Comparison of ENCODE assay signal across 25 cellular contexts in genomic region chr2:215618145-215618544, GRCh38.
DNase-seq lines count a peak whose midpoint lies in the region; ATAC-seq and TF ChIP-seq lines count a peak whose summit lies in the region.
"Had no signal": no experiment of that assay in that cellular context is flagged by ENCODE, and none has a peak within 500 bp of the region (broad histone marks: within the 10 kb centered on the region; RNA-seq: fewer than 3 reads in every experiment).

No MANE protein-coding gene starts in this region.

- peaks cover 57% of the 10 kb centered on the region for H3K4me1 ChIP-seq in Caco-2
- peaks cover 14% of the 10 kb centered on the region for H3K4me1 ChIP-seq in RWPE2 (ENCODE audit: insufficient read depth, poor library complexity, severe bottlenecking)
- H3K4me1 ChIP-seq in endodermal cell (ENCODE audit: control insufficient read depth, insufficient read depth, low read length), result peaks cover 17% of the 10 kb centered on the region
- no peaks in the 10 kb centered on the region for H3K4me1 ChIP-seq in psoas muscle

- BruUV-seq in Caco-2 (replicated peaks; lab: Mats Ljungman, UMichigan) (no TSS peak), Calu3 (replicated peaks; lab: Mats Ljungman, UMichigan) (no TSS peak)

- H3K4me3 ChIP-seq in Caco-2 (ENCODE audit: low read depth, low read length), result no peak overlapping the region
- H3K4me3 ChIP-seq in RWPE2 (ENCODE audit: severe bottlenecking), result no peak overlapping the region
- H3K4me3 ChIP-seq in endodermal cell (ENCODE audit: low read length), result peak overlapping the region; percentile 63
- no peak overlapping the region for H3K4me3 ChIP-seq in psoas muscle
- H3K4me3 ChIP-seq: GM23248 had no signal

- H3K27ac ChIP-seq in RWPE2 (ENCODE audit: poor library complexity, severe bottlenecking) (peak overlapping the region; percentile 31), endodermal cell (ENCODE audit: low read depth, low read length) (no peak overlapping the region), psoas muscle (no peak overlapping the region)
- H3K27ac ChIP-seq: GM23248, KMS-11, RWPE1 had no signal

- H3K36me3 ChIP-seq in Caco-2 (ENCODE audit: control insufficient read depth, insufficient read depth, low read length) (no peaks in the 10 kb centered on the region; the same call in 1 of the 2 replicates), RWPE2 (ENCODE audit: low read depth) (no peaks in the 10 kb centered on the region), endodermal cell (ENCODE audit: control insufficient read depth, insufficient read depth, low read length) (peaks cover 8% of the 10 kb centered on the region), psoas muscle (ENCODE audit: insufficient read depth in 1 of 2, low read depth in 1 of 2) (no peaks in the 10 kb centered on the region)

- WGBS in endodermal cell (ENCODE audit: insufficient coverage in 1 of 2, insufficient read length in 1 of 2), 2 experiments, result 84% methylated on average over 1 of the region's 1 CpG; no CpG with 5 or more reads in 1 of the 2 experiments
- 95 to 100% (median 97%) methylated on average over 1 of the region's 1 CpG for WGBS in psoas muscle, 3 donors

- DNase-seq in Caco-2 (no peak), RWPE2 (ENCODE audit: low spot score) (no peak), endodermal cell (no peak), osteocyte (ENCODE audit: extremely low spot score, unreplicated experiment) (no peak), psoas muscle (no peak), Calu3 (no peak), HuH-7.5 (ENCODE audit: low spot score) (no peak)
- DNase-seq: C1 segment of cervical spinal cord; CD8-positive, alpha-beta T cell; DMS79 treated with DMSO at 0.1 percent for 48 hours; GF-D8; GM23248; H9; MM.1S; NCI-H1417; NCI-H1694; NCI-H2029 treated with DMSO at 0.1 percent for 48 hours; NCI-H226; NCI-H510A; NCI-H69; SHP77 treated with DMSO at 0.1 percent for 48 hours had no signal

- H3K9me3 ChIP-seq in Caco-2 (peaks cover 12% of the 10 kb centered on the region), RWPE2 (ENCODE audit: severe bottlenecking) (no peaks in the 10 kb centered on the region), endodermal cell (ENCODE audit: control insufficient read depth, low read length) (peaks cover 37% of the 10 kb centered on the region), psoas muscle (no peaks in the 10 kb centered on the region)

- no peak for TF ChIP-seq CTCF in Caco-2 (IDR thresholded peaks at IDR 0.05; ENCODE audit: insufficient read depth in 1 of 2, low read depth in 1 of 2, low read length in 1 of 2, severe bottlenecking in 1 of 2, unreplicated experiment in 1 of 2)
- TF ChIP-seq CTCF in RWPE2 (IDR thresholded peaks at IDR 0.05; ENCODE audit: poor library complexity, severe bottlenecking), result no peak
- TF ChIP-seq CTCF in endodermal cell (conservative IDR thresholded peaks at IDR 0.05), result no peak
- no peak for TF ChIP-seq CTCF in osteocyte (IDR thresholded peaks at IDR 0.05)
- TF ChIP-seq CTCF in psoas muscle (IDR thresholded peaks at IDR 0.05), result no peak
- TF ChIP-seq CTCF in Calu3 (IDR thresholded peaks at IDR 0.05; ENCODE audit: unreplicated experiment), result no peak

- POLR2A ChIA-PET in Caco-2 (lab: Charles Lee), result no interaction called here

- CTCF ChIA-PET in Caco-2 (lab: Charles Lee) (no interaction called here), Calu3 (lab: Charles Lee) (no interaction called here)

- H3K27me3 ChIP-seq in Caco-2 (replicated peaks; ENCODE audit: control insufficient read depth, insufficient read depth, low read length) (no peaks in the 10 kb centered on the region), RWPE2 (ENCODE audit: insufficient read depth, poor library complexity, severe bottlenecking) (no peaks in the 10 kb centered on the region), endodermal cell (ENCODE audit: control insufficient read depth, insufficient read depth, low read length, poor library complexity, severe bottlenecking) (no peaks in the 10 kb centered on the region), psoas muscle (ENCODE audit: insufficient read depth in 3 of 3, low read length in 2 of 3) (no peaks in the 10 kb centered on the region)

- H3K27ac Mint-ChIP-seq in Caco-2 (ENCODE audit: unreplicated experiment), result peak overlapping the region; percentile 95
- H3K27ac Mint-ChIP-seq in endodermal cell, result no peak overlapping the region
- H3K27ac Mint-ChIP-seq in osteocyte (ENCODE audit: unreplicated experiment), result peak overlapping the region; percentile 82
- H3K27ac Mint-ChIP-seq in Calu3 (ENCODE audit: unreplicated experiment), result no peak overlapping the region
- H3K27ac Mint-ChIP-seq: CD8-positive, alpha-beta T cell; H9 had no signal

- ATAC-seq in RWPE2 (ENCODE audit: low read depth) (no peak), psoas muscle (no peak), GM18909 (IDR thresholded peaks at IDR 0.05; ENCODE audit: poor library complexity, unreplicated experiment) (no peak)
- ATAC-seq: CD8-positive, alpha-beta T cell; Panc1 had no signal

- H3K4me3 Mint-ChIP-seq in Caco-2 (ENCODE audit: unreplicated experiment), result peak overlapping the region; percentile 22
- no peak overlapping the region for H3K4me3 Mint-ChIP-seq in endodermal cell
- no peak overlapping the region for H3K4me3 Mint-ChIP-seq in osteocyte (ENCODE audit: unreplicated experiment)
- no peak overlapping the region for H3K4me3 Mint-ChIP-seq in Calu3 (ENCODE audit: low read depth, unreplicated experiment)
- H3K4me3 Mint-ChIP-seq: CD8-positive, alpha-beta T cell; H9 had no signal

- H3K36me3 Mint-ChIP-seq in Caco-2 (ENCODE audit: insufficient read depth, unreplicated experiment) (peaks cover 27% of the 10 kb centered on the region), endodermal cell (ENCODE audit: low read depth) (peaks cover 14% of the 10 kb centered on the region), osteocyte (ENCODE audit: unreplicated experiment) (no peaks in the 10 kb centered on the region), Calu3 (ENCODE audit: insufficient read depth, unreplicated experiment) (no peaks in the 10 kb centered on the region)
- H3K36me3 Mint-ChIP-seq: CD8-positive, alpha-beta T cell had no signal

- no peaks in the 10 kb centered on the region for H3K27me3 Mint-ChIP-seq in Caco-2 (ENCODE audit: insufficient read depth, unreplicated experiment)
- no peaks in the 10 kb centered on the region for H3K27me3 Mint-ChIP-seq in endodermal cell (ENCODE audit: insufficient read depth)
- H3K27me3 Mint-ChIP-seq in osteocyte (ENCODE audit: unreplicated experiment), result no peaks in the 10 kb centered on the region
- H3K27me3 Mint-ChIP-seq in Calu3 (ENCODE audit: unreplicated experiment), result no peaks in the 10 kb centered on the region

- intact Hi-C loops in Caco-2 (cut with micrococcal nuclease; ENCODE audit: unreplicated experiment), result loop anchor here (2.0 to 10.0 kb wide), 3 partner anchors 154 to 303 kb away; partner anchors contain the start of gene ATIC
- intact Hi-C loops in psoas muscle (cut with DNase I), result no loop called here
- intact Hi-C loops in Calu3 (cut with micrococcal nuclease; ENCODE audit: unreplicated experiment), result loop anchor here (10.0 kb wide), 1 partner anchor 207 kb away; no protein-coding TSS in a partner anchor

- no peak overlapping the region for H3K9ac ChIP-seq in endodermal cell (ENCODE audit: extremely low read depth, low read length, poor library complexity, severe bottlenecking)
- H3K9ac ChIP-seq: GM23248, KMS-11 had no signal

- peaks cover 52% of the 10 kb centered on the region for H3K4me1 Mint-ChIP-seq in Caco-2 (ENCODE audit: low read depth, unreplicated experiment)
- H3K4me1 Mint-ChIP-seq in endodermal cell, result peaks cover 52% of the 10 kb centered on the region
- H3K4me1 Mint-ChIP-seq in osteocyte (ENCODE audit: unreplicated experiment), result peaks cover 63% of the 10 kb centered on the region
- peaks cover 32% of the 10 kb centered on the region for H3K4me1 Mint-ChIP-seq in Calu3 (ENCODE audit: low read depth, unreplicated experiment)

- H3K9me3 Mint-ChIP-seq in Caco-2 (ENCODE audit: unreplicated experiment), result peaks cover 10% of the 10 kb centered on the region
- peaks cover 35% of the 10 kb centered on the region for H3K9me3 Mint-ChIP-seq in endodermal cell
- H3K9me3 Mint-ChIP-seq in osteocyte (ENCODE audit: unreplicated experiment), result peaks cover 4% of the 10 kb centered on the region
- H3K9me3 Mint-ChIP-seq in Calu3 (ENCODE audit: low read depth, unreplicated experiment), result peaks cover 3% of the 10 kb centered on the region
- H3K9me3 Mint-ChIP-seq: CD8-positive, alpha-beta T cell had no signal

Comparison
In these comparisons a context has a peak if more than half of its experiments do, and no peak if none do; other contexts are left out.
1. H3K27ac Mint-ChIP-seq: peak in Caco-2 (single experiment) and osteocyte (single experiment); none in endodermal cell (single experiment) and Calu3 (single experiment).
2. intact Hi-C loops: an anchor here in Caco-2 (2.0 to 10.0 kb wide) and Calu3 (10.0 kb wide); none called in psoas muscle.